ENCODE assay signal across 1 cellular context in the genomic region with DNA sequence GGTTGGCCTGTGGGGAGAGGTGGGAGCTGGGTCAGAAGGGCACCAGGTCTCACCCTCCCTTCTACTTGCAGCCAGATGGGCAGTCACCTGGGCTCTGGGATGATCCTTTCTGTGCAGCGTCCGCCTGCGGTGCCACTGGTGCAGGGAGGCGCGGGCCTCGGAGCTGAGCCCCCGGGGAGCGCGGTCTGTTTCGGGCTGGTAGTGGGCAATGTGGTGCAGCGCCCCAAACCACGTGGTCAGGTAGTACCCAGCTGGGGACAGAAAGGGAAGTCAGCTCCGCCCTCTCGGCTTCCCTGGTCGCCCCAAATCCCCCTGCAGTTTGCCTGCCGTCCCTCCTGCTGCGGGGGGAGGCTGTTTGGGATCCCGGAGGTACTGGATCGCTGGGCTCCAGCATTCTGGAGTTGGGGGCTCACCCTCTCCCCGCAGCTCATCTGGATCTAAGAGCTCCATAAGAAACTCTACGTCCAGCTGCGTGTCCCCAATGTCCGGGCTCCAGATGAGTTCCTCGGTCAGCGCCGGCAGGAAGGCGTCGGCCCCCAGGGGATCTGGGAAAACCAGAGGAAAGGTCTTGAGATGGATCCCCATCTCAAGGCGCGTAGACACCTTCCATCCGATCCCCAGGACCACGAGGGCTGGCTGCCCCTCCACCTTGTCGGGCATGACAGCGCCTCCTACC.
TF ChIP-seq lines count a peak whose summit lies in the region.

No MANE protein-coding gene starts in this region.

TF ChIP-seq in endothelial cell of umbilical vein, 7 proteins besides CTCF, POLR2A, EP300 and RAD21:
- no peak for TF ChIP-seq MYC (IDR thresholded peaks at IDR 0.05; ENCODE audit: low read depth, low read length)
- TF ChIP-seq, protein P1, sequence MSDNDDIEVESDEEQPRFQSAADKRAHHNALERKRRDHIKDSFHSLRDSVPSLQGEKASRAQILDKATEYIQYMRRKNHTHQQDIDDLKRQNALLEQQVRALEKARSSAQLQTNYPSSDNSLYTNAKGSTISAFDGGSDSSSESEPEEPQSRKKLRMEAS (IDR thresholded peaks at IDR 0.05; ENCODE audit: insufficient read depth, insufficient read length), result peak; percentile 62
- TF ChIP-seq FOS (IDR thresholded peaks at IDR 0.05; ENCODE audit: borderline replicate concordance, insufficient read depth, low read length), result no peak
- TF ChIP-seq GATA2 (IDR thresholded peaks at IDR 0.05; ENCODE audit: insufficient read depth, insufficient read length, low read depth, low read length), result no peak
